1 cellular context compared by ENCODE assay signal in genomic region chr7:129188372-129188891, GRCh38.
TF ChIP-seq lines count a peak whose summit lies in the region.

Gene SMO, plus strand, starts transcription at chr7:129188633. Its CDS starts 519 bp downstream, at chr7:129189152.

TF ChIP-seq in HepG2, 621 proteins besides CTCF, POLR2A, EP300 and RAD21 (continued from another document and continues in another):
- TF ChIP-seq MYPOP (CRISPR knock-in tag; IDR thresholded peaks at IDR 0.05) = no peak
- peak; percentile 56; the same call in 1 of the 2 replicates for TF ChIP-seq MYC (CRISPR knock-in tag; IDR thresholded peaks at IDR 0.05; ENCODE audit: borderline replicate concordance)
- TF ChIP-seq ZNF350 (CRISPR knock-in tag; IDR thresholded peaks at IDR 0.05; ENCODE audit: borderline replicate concordance, low read depth) = peak; percentile 30; the same call in 1 of the 2 replicates
- no peak for TF ChIP-seq RELA (CRISPR knock-in tag; IDR thresholded peaks at IDR 0.05)
- TF ChIP-seq MXD1 (CRISPR knock-in tag; IDR thresholded peaks at IDR 0.05) = peak; percentile 54
- TF ChIP-seq IRF1 (CRISPR knock-in tag; IDR thresholded peaks at IDR 0.05; ENCODE audit: low read depth) = no peak
- no peak for TF ChIP-seq CREBL2 (CRISPR knock-in tag; IDR thresholded peaks at IDR 0.05; ENCODE audit: borderline replicate concordance)
- TF ChIP-seq HDAC6 (IDR thresholded peaks at IDR 0.05; ENCODE audit: low read depth, low read length) = no peak
- TF ChIP-seq TFDP1 (CRISPR knock-in tag; IDR thresholded peaks at IDR 0.05; ENCODE audit: borderline replicate concordance) = peak; percentile 58; the same call in 1 of the 2 replicates
- TF ChIP-seq RNF2 (conservative IDR thresholded peaks at IDR 0.05; ENCODE audit: low read depth) = no peak
- TF ChIP-seq SOX6 (IDR thresholded peaks at IDR 0.05) = no peak
- no peak for TF ChIP-seq SOX6 (CRISPR knock-in tag; IDR thresholded peaks at IDR 0.05)
- no peak for TF ChIP-seq ZNF513 (CRISPR knock-in tag; conservative IDR thresholded peaks at IDR 0.05)
- no peak for TF ChIP-seq SETDB1 (CRISPR knock-in tag; IDR thresholded peaks at IDR 0.05; ENCODE audit: borderline replicate concordance)
- TF ChIP-seq BRF2 (CRISPR knock-in tag; IDR thresholded peaks at IDR 0.05) = no peak
- no peak for TF ChIP-seq GLMP (CRISPR knock-in tag; IDR thresholded peaks at IDR 0.05; ENCODE audit: borderline replicate concordance)
- no peak for TF ChIP-seq SKIL (CRISPR knock-in tag; IDR thresholded peaks at IDR 0.05; ENCODE audit: borderline replicate concordance)
- TF ChIP-seq SIN3B (IDR thresholded peaks at IDR 0.05; ENCODE audit: low read length) = no peak
- no peak for TF ChIP-seq ZBTB4 (CRISPR knock-in tag; IDR thresholded peaks at IDR 0.05; ENCODE audit: borderline replicate concordance)
- TF ChIP-seq HDAC1 (CRISPR knock-in tag; IDR thresholded peaks at IDR 0.05) = peak; percentile 73; the same call in 1 of the 2 replicates
- no peak; the same call in 1 of the 2 replicates for TF ChIP-seq ZNF678 (CRISPR knock-in tag; IDR thresholded peaks at IDR 0.05)
- TF ChIP-seq FOXJ3 (CRISPR knock-in tag; IDR thresholded peaks at IDR 0.05; ENCODE audit: borderline replicate concordance) = no peak
- TF ChIP-seq ZNF101 (CRISPR knock-in tag; IDR thresholded peaks at IDR 0.05; ENCODE audit: borderline replicate concordance, low read depth) = no peak
- no peak for TF ChIP-seq MAFG (CRISPR knock-in tag; IDR thresholded peaks at IDR 0.05)
- TF ChIP-seq ATF7-NPFF (CRISPR knock-in tag; IDR thresholded peaks at IDR 0.05; ENCODE audit: low read depth) = no peak
- no peak for TF ChIP-seq SKI (IDR thresholded peaks at IDR 0.05; ENCODE audit: partially characterized antibody)
- no peak for TF ChIP-seq ZNF609 (CRISPR knock-in tag; IDR thresholded peaks at IDR 0.05; ENCODE audit: borderline replicate concordance)
- TF ChIP-seq ZNF225 (CRISPR knock-in tag; IDR thresholded peaks at IDR 0.05) = no peak
- TF ChIP-seq ZBED4 (CRISPR knock-in tag; IDR thresholded peaks at IDR 0.05; ENCODE audit: borderline replicate concordance) = peak; percentile 42; the same call in 1 of the 2 replicates
- no peak for TF ChIP-seq ZNF672 (CRISPR knock-in tag; IDR thresholded peaks at IDR 0.05)
